ENCODE assay signal across 1 cellular context in the genomic region with DNA sequence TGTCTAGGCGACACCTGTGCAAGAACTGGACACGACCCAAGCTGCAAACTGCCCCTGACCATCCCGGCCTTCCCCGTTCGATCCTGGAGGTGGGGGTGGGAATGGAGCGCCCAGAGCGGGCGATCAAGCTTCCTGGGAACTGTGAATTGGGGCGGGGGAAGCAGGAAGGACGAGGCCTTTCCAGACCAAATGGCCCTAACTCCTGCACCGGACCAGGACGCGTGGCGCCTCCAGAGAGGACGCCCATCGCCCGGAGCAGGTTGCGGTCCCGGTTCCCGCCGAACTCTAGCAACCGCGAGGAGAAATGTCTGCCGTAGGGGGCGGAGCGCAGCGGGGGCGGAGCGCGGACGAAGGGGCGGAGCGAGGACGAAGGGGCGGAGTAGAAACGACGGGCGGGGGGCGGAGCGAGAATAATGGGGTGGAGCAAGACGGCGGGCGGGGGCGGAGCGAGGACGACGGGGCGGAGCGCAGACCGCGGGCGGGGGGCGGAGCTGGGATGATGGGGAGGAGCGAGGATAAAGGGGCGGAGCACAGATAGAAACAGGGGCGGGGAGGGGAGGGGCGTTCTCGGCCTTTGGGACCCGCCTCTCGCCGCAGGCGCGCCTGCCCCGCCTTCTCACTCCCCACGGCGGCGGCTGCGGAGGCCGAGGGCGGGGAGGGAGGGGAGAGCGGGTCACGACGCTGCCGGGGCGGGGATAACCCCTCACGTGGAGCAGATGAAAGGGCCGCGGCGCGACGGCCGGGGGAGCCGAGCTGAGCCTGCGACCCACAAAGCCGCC.
TF ChIP-seq lines count a peak whose summit lies in the region.

A gene (plus strand): TSS at position 695 of the 779 bp plus-strand sequence. CDS start 195 bp downstream, outside the sequence.

TF ChIP-seq in HepG2, 621 proteins besides CTCF, POLR2A, EP300 and RAD21 (continued from another document and continues in another):
- TF ChIP-seq, protein P1, sequence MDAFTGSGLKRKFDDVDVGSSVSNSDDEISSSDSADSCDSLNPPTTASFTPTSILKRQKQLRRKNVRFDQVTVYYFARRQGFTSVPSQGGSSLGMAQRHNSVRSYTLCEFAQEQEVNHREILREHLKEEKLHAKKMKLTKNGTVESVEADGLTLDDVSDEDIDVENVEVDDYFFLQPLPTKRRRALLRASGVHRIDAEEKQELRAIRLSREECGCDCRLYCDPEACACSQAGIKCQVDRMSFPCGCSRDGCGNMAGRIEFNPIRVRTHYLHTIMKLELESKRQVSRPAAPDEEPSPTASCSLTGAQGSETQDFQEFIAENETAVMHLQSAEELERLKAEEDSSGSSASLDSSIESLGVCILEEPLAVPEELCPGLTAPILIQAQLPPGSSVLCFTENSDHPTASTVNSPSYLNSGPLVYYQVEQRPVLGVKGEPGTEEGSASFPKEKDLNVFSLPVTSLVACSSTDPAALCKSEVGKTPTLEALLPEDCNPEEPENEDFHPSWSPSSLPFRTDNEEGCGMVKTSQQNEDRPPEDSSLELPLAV (CRISPR knock-in tag; conservative IDR thresholded peaks at IDR 0.05; ENCODE audit: low read depth), result no peak
- TF ChIP-seq, protein P2, sequence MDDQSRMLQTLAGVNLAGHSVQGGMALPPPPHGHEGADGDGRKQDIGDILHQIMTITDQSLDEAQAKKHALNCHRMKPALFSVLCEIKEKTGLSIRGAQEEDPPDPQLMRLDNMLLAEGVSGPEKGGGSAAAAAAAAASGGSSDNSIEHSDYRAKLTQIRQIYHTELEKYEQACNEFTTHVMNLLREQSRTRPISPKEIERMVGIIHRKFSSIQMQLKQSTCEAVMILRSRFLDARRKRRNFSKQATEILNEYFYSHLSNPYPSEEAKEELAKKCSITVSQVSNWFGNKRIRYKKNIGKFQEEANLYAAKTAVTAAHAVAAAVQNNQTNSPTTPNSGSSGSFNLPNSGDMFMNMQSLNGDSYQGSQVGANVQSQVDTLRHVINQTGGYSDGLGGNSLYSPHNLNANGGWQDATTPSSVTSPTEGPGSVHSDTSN (CRISPR knock-in tag; IDR thresholded peaks at IDR 0.05; ENCODE audit: borderline replicate concordance), result no peak
- TF ChIP-seq ZNF724P (CRISPR knock-in tag; IDR thresholded peaks at IDR 0.05; ENCODE audit: borderline replicate concordance) (no peak; the same call in 1 of the 2 replicates), MAFG (CRISPR knock-in tag; IDR thresholded peaks at IDR 0.05) (no peak), ZNF121 (CRISPR knock-in tag; IDR thresholded peaks at IDR 0.05) (no peak), AKAP8 (CRISPR knock-in tag; IDR thresholded peaks at IDR 0.05) (peak; percentile 67; the same call in 1 of the 2 replicates), ZNF607 (CRISPR knock-in tag; IDR thresholded peaks at IDR 0.05; ENCODE audit: borderline replicate concordance) (0 out of 2 replicates have a peak, but pooled peaks have one; percentile 57), MIER2 (CRISPR knock-in tag; IDR thresholded peaks at IDR 0.05) (no peak), MZF1 (CRISPR knock-in tag; IDR thresholded peaks at IDR 0.05; ENCODE audit: borderline replicate concordance) (no peak), NFE2L1 (CRISPR knock-in tag; IDR thresholded peaks at IDR 0.05; ENCODE audit: borderline replicate concordance) (no peak), NPAS2 (CRISPR knock-in tag; IDR thresholded peaks at IDR 0.05; ENCODE audit: borderline replicate concordance) (no peak), HIVEP1 (CRISPR knock-in tag; IDR thresholded peaks at IDR 0.05) (peak; percentile 41; the same call in 1 of the 2 replicates), KLF6 (CRISPR knock-in tag; IDR thresholded peaks at IDR 0.05) (no peak; the same call in 1 of the 2 replicates), RFX3 (CRISPR knock-in tag; IDR thresholded peaks at IDR 0.05) (no peak), SMAD3 (CRISPR knock-in tag; IDR thresholded peaks at IDR 0.05) (no peak), ZNF570 (CRISPR knock-in tag; IDR thresholded peaks at IDR 0.05; ENCODE audit: borderline replicate concordance) (no peak), ZFX (CRISPR knock-in tag; IDR thresholded peaks at IDR 0.05; ENCODE audit: low read depth) (peak; percentile 69), RFXANK (CRISPR knock-in tag; IDR thresholded peaks at IDR 0.05) (no peak), SNAPC2 (CRISPR knock-in tag; IDR thresholded peaks at IDR 0.05) (no peak)
- TF ChIP-seq, protein P3, sequence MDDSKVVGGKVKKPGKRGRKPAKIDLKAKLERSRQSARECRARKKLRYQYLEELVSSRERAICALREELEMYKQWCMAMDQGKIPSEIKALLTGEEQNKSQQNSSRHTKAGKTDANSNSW (CRISPR knock-in tag; IDR thresholded peaks at IDR 0.05; ENCODE audit: borderline replicate concordance), result no peak
- TF ChIP-seq, protein P4, sequence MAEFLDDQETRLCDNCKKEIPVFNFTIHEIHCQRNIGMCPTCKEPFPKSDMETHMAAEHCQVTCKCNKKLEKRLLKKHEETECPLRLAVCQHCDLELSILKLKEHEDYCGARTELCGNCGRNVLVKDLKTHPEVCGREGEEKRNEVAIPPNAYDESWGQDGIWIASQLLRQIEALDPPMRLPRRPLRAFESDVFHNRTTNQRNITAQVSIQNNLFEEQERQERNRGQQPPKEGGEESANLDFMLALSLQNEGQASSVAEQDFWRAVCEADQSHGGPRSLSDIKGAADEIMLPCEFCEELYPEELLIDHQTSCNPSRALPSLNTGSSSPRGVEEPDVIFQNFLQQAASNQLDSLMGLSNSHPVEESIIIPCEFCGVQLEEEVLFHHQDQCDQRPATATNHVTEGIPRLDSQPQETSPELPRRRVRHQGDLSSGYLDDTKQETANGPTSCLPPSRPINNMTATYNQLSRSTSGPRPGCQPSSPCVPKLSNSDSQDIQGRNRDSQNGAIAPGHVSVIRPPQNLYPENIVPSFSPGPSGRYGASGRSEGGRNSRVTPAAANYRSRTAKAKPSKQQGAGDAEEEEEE (CRISPR knock-in tag; IDR thresholded peaks at IDR 0.05; ENCODE audit: borderline replicate concordance), result no peak
- TF ChIP-seq, protein P5, sequence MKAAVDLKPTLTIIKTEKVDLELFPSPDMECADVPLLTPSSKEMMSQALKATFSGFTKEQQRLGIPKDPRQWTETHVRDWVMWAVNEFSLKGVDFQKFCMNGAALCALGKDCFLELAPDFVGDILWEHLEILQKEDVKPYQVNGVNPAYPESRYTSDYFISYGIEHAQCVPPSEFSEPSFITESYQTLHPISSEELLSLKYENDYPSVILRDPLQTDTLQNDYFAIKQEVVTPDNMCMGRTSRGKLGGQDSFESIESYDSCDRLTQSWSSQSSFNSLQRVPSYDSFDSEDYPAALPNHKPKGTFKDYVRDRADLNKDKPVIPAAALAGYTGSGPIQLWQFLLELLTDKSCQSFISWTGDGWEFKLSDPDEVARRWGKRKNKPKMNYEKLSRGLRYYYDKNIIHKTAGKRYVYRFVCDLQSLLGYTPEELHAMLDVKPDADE (CRISPR knock-in tag; IDR thresholded peaks at IDR 0.05), result no peak
- TF ChIP-seq, protein P6, sequence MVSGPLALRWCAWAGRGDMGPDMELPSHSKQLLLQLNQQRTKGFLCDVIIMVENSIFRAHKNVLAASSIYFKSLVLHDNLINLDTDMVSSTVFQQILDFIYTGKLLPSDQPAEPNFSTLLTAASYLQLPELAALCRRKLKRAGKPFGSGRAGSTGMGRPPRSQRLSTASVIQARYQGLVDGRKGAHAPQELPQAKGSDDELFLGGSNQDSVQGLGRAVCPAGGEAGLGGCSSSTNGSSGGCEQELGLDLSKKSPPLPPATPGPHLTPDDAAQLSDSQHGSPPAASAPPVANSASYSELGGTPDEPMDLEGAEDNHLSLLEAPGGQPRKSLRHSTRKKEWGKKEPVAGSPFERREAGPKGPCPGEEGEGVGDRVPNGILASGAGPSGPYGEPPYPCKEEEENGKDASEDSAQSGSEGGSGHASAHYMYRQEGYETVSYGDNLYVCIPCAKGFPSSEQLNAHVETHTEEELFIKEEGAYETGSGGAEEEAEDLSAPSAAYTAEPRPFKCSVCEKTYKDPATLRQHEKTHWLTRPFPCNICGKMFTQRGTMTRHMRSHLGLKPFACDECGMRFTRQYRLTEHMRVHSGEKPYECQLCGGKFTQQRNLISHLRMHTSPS (CRISPR knock-in tag; IDR thresholded peaks at IDR 0.05; ENCODE audit: low read depth), result no peak
- TF ChIP-seq, protein P7, sequence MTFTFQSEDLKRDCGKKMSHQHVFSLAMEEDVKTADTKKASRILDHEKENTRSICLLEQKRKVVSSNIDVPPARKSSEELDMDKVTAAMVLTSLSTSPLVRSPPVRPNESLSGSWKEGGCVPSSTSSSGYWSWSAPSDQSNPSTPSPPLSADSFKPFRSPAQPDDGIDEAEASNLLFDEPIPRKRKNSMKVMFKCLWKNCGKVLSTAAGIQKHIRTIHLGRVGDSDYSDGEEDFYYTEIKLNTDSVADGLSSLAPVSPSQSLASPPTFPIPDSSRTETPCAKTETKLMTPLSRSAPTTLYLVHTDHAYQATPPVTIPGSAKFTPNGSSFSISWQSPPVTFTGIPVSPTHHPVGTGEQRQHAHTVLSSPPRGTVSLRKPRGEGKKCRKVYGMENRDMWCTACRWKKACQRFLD (CRISPR knock-in tag; IDR thresholded peaks at IDR 0.05; ENCODE audit: borderline replicate concordance), result no peak
- TF ChIP-seq, protein P8, sequence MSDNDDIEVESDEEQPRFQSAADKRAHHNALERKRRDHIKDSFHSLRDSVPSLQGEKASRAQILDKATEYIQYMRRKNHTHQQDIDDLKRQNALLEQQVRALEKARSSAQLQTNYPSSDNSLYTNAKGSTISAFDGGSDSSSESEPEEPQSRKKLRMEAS (IDR thresholded peaks at IDR 0.05), result peak; percentile 70; the same call in 1 of the 2 replicates
- TF ChIP-seq, protein P9, sequence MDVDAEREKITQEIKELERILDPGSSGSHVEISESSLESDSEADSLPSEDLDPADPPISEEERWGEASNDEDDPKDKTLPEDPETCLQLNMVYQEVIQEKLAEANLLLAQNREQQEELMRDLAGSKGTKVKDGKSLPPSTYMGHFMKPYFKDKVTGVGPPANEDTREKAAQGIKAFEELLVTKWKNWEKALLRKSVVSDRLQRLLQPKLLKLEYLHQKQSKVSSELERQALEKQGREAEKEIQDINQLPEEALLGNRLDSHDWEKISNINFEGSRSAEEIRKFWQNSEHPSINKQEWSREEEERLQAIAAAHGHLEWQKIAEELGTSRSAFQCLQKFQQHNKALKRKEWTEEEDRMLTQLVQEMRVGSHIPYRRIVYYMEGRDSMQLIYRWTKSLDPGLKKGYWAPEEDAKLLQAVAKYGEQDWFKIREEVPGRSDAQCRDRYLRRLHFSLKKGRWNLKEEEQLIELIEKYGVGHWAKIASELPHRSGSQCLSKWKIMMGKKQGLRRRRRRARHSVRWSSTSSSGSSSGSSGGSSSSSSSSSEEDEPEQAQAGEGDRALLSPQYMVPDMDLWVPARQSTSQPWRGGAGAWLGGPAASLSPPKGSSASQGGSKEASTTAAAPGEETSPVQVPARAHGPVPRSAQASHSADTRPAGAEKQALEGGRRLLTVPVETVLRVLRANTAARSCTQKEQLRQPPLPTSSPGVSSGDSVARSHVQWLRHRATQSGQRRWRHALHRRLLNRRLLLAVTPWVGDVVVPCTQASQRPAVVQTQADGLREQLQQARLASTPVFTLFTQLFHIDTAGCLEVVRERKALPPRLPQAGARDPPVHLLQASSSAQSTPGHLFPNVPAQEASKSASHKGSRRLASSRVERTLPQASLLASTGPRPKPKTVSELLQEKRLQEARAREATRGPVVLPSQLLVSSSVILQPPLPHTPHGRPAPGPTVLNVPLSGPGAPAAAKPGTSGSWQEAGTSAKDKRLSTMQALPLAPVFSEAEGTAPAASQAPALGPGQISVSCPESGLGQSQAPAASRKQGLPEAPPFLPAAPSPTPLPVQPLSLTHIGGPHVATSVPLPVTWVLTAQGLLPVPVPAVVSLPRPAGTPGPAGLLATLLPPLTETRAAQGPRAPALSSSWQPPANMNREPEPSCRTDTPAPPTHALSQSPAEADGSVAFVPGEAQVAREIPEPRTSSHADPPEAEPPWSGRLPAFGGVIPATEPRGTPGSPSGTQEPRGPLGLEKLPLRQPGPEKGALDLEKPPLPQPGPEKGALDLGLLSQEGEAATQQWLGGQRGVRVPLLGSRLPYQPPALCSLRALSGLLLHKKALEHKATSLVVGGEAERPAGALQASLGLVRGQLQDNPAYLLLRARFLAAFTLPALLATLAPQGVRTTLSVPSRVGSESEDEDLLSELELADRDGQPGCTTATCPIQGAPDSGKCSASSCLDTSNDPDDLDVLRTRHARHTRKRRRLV (CRISPR knock-in tag; IDR thresholded peaks at IDR 0.05), result 0 out of 2 replicates have a peak, but pooled peaks have one; percentile 73
- TF ChIP-seq, protein P10, sequence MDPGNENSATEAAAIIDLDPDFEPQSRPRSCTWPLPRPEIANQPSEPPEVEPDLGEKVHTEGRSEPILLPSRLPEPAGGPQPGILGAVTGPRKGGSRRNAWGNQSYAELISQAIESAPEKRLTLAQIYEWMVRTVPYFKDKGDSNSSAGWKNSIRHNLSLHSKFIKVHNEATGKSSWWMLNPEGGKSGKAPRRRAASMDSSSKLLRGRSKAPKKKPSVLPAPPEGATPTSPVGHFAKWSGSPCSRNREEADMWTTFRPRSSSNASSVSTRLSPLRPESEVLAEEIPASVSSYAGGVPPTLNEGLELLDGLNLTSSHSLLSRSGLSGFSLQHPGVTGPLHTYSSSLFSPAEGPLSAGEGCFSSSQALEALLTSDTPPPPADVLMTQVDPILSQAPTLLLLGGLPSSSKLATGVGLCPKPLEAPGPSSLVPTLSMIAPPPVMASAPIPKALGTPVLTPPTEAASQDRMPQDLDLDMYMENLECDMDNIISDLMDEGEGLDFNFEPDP (CRISPR knock-in tag; conservative IDR thresholded peaks at IDR 0.05), result no peak
- TF ChIP-seq, protein P11, sequence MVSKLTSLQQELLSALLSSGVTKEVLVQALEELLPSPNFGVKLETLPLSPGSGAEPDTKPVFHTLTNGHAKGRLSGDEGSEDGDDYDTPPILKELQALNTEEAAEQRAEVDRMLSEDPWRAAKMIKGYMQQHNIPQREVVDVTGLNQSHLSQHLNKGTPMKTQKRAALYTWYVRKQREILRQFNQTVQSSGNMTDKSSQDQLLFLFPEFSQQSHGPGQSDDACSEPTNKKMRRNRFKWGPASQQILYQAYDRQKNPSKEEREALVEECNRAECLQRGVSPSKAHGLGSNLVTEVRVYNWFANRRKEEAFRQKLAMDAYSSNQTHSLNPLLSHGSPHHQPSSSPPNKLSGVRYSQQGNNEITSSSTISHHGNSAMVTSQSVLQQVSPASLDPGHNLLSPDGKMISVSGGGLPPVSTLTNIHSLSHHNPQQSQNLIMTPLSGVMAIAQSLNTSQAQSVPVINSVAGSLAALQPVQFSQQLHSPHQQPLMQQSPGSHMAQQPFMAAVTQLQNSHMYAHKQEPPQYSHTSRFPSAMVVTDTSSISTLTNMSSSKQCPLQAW (CRISPR knock-in tag; IDR thresholded peaks at IDR 0.05), result peak; percentile 47; the same call in 1 of the 2 replicates
- TF ChIP-seq, protein P12, sequence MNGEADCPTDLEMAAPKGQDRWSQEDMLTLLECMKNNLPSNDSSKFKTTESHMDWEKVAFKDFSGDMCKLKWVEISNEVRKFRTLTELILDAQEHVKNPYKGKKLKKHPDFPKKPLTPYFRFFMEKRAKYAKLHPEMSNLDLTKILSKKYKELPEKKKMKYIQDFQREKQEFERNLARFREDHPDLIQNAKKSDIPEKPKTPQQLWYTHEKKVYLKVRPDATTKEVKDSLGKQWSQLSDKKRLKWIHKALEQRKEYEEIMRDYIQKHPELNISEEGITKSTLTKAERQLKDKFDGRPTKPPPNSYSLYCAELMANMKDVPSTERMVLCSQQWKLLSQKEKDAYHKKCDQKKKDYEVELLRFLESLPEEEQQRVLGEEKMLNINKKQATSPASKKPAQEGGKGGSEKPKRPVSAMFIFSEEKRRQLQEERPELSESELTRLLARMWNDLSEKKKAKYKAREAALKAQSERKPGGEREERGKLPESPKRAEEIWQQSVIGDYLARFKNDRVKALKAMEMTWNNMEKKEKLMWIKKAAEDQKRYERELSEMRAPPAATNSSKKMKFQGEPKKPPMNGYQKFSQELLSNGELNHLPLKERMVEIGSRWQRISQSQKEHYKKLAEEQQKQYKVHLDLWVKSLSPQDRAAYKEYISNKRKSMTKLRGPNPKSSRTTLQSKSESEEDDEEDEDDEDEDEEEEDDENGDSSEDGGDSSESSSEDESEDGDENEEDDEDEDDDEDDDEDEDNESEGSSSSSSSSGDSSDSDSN (CRISPR knock-in tag; IDR thresholded peaks at IDR 0.05), result peak; percentile 40; the same call in 1 of the 2 replicates
